Comparison of ENCODE assay signal across 25 cellular contexts in the genomic region with DNA sequence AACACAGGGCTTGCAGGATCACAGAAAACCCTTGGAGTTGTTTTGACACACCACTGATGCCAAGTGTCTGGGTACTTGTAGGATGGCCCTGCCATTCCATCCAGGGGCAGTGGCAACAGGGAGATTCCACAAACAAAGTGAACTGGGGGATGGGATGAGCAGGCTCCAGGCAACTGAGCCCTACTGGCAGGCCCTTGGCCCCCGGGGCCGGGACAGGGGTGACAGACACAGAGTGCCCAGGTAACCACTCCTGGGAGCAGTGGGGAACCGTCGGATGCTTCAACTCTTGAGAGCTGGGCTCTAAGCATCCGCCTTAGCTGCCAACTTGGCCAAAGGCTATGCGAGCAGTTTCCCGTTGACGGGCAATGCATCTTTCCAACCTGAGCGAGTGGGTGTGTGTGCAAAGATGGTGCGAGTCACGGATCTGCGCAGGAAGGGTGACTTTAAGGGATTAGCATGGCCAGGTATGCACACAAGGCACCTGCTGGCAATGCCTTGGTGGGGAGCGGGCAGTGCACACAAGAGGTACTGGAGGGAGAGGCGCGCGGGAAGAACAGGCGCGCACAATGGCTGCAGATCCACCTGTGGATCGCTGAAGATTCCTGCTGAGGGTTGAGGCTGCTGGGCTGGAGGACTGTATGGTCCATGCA.
"Had no signal": no experiment of that assay in that cellular context is flagged by ENCODE, and none has a peak within 500 bp of the region (broad histone marks: within the 10 kb centered on the region; RNA-seq: fewer than 3 reads in every experiment).

No MANE protein-coding gene starts in this region.

- H3K4me3 Mint-ChIP-seq: activated CD4-positive, alpha-beta memory T cell treated with anti-CD3 and anti-CD28 coated beads for 36 hours; activated CD4-positive, alpha-beta T cell treated with anti-CD3 and anti-CD28 coated beads, Interleukin-2, amount 10 ng/mL, durations not matched to agents 7 days and 5 days; activated T-cell treated with anti-CD3 and anti-CD28 coated beads, Interleukin-2, amount 50 U/mL, for 4 hours; T-helper 1 cell treated with Interleukin-12 subunit alpha and Interleukin-12 subunit beta and Interleukin-4 antibody, amounts not matched to agents 30 μg/mL and 1 μg/mL, for 36 hours; WTC11 had no signal

- H3K36me3 ChIP-seq: brain microvascular endothelial cell, cardiac muscle cell had no signal

- H3K4me1 Mint-ChIP-seq: activated CD4-positive, alpha-beta T cell treated with anti-CD3 and anti-CD28 coated beads, Interleukin-2, amount 10 ng/mL, durations not matched to agents 7 days and 5 days; WTC11 had no signal

- H3K4me3 ChIP-seq: cardiac muscle cell had no signal

- H3K27ac ChIP-seq: brain microvascular endothelial cell, cardiac muscle cell had no signal

- DNase-seq: activated CD4-positive, alpha-beta memory T cell treated with anti-CD3 and anti-CD28 coated beads for 36 hours; activated CD4-positive, alpha-beta T cell treated with anti-CD3 and anti-CD28 coated beads, Interleukin-2, amount 10 ng/mL, durations not matched to agents 7 days and 5 days; activated CD8-positive, alpha-beta memory T cell treated with anti-CD3 and anti-CD28 coated beads for 24 hours; activated effector memory CD4-positive, alpha-beta T cell treated with anti-CD3 and anti-CD28 coated beads, Interleukin-2, amount 50 U/mL, for 16 hours; activated naive CD4-positive, alpha-beta T cell treated with Interleukin-2 at 50 U/mL for 16 hours; activated T-cell treated with anti-CD3 and anti-CD28 coated beads, Interleukin-2, amount 50 U/mL, for 4 hours; brain microvascular endothelial cell; Kasumi-1; KBM-7; NCI-H1417; NCI-H1694 treated with DMSO at 0.1 percent for 48 hours; NCI-H2029 treated with DMSO at 0.1 percent for 48 hours; NCI-H345; NCI-H510A; NCI-H526 treated with DMSO at 0.1 percent for 48 hours; NCI-H82; NK-92 treated with Interleukin-12 subunit alpha and Interleukin-12 subunit beta, amount 100 ng/mL, for 24 hours; OCI-M1; Right ventricle myocardium superior; RPMI8226 had no signal

- H3K9me3 Mint-ChIP-seq: activated CD4-positive, alpha-beta memory T cell treated with anti-CD3 and anti-CD28 coated beads for 36 hours; activated CD4-positive, alpha-beta T cell treated with anti-CD3 and anti-CD28 coated beads, Interleukin-2, amount 10 ng/mL, durations not matched to agents 7 days and 5 days; activated naive CD4-positive, alpha-beta T cell treated with anti-CD3 and anti-CD28 coated beads, Interleukin-2, amount 50 U/mL, for 72 hours; activated T-cell treated with anti-CD3 and anti-CD28 coated beads, Interleukin-2, amount 50 U/mL, for 4 hours; T-helper 1 cell treated with Interleukin-12 subunit alpha and Interleukin-12 subunit beta and Interleukin-4 antibody, amounts not matched to agents 30 μg/mL and 1 μg/mL, for 36 hours; WTC11 had no signal

- H3K36me3 Mint-ChIP-seq: activated CD4-positive, alpha-beta memory T cell treated with anti-CD3 and anti-CD28 coated beads for 36 hours; activated naive CD4-positive, alpha-beta T cell treated with anti-CD3 and anti-CD28 coated beads, Interleukin-2, amount 50 U/mL, for 72 hours; WTC11 had no signal

- H3K27ac Mint-ChIP-seq: activated CD4-positive, alpha-beta memory T cell treated with anti-CD3 and anti-CD28 coated beads for 36 hours; activated CD4-positive, alpha-beta T cell treated with anti-CD3 and anti-CD28 coated beads, Interleukin-2, amount 10 ng/mL, durations not matched to agents 7 days and 5 days; T-helper 1 cell treated with Interleukin-12 subunit alpha and Interleukin-12 subunit beta and Interleukin-4 antibody, amounts not matched to agents 30 μg/mL and 1 μg/mL, for 36 hours; WTC11 had no signal

- ATAC-seq: activated naive CD4-positive, alpha-beta T cell treated with anti-CD3 and anti-CD28 coated beads, Interleukin-2, amount 50 U/mL, for 72 hours; activated T-cell treated with anti-CD3 and anti-CD28 coated beads, Interleukin-2, amount 50 U/mL, for 4 hours; Panc1; WTC11 had no signal
